8 cellular contexts compared by ENCODE assay signal in the genomic region with DNA sequence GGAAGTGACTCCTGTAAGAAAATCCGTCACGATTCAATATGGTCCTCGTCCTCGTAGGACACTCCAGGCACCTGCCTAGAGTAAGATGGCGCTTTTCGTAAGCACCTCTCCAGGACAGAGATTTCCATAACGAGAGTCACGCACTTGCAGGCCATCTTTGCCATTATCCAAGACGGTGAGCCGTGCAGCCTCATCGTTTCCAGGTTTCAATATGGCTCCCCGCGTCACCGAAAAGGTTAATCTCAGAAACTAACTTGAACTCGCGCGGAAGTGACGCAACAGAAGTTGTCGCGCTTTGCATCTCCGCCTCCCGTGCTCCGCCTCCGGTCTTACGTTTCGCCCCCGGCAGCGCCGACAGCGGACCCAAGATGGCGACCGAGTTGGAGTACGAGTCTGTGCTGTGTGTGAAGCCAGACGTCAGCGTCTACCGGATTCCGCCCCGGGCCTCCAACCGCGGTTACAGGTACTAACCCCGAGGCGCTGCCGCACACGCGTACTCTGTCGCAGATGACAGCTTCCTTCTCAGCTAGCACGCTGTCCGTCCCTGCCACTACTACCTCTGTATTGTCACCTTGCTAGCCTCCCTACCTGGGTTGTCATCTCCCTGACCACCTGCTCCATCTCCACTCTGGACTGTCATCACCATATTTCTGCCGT. TPM values are rescaled to one million over a fixed set of nuclear protein-coding genes. Genes with fewer than 3 reads are reported as not detected.
A peak's percentile ranks its signal among the peaks of the same experiment; 100 is the strongest.
DNase-seq lines count a peak whose midpoint lies in the region; ATAC-seq and TF ChIP-seq lines count a peak whose summit lies in the region.

NECAP1 (plus strand) TSS at position 354 of the 657 bp plus-strand sequence; CDS start at position 369, 15 bp downstream.

- 0% methylated on average over 25 to 26 of the region's 49 CpGs for WGBS in esophagus squamous epithelium, 2 donors

- H3K27ac ChIP-seq in KOPT-K1 (ENCODE audit: low read depth, low read length, poor library complexity, severe bottlenecking) (peak within 1 kb of the TSS; percentile 87), esophagus squamous epithelium (peak within 1 kb of the TSS; percentile 92 to 98 (median 96))

- TF ChIP-seq POLR2A in esophagus squamous epithelium (IDR thresholded peaks at IDR 0.05) = peak in 3 of 4 donors; percentile 26 to 86 (median 69)

- intact Hi-C loops in esophagus squamous epithelium (cut with DNase I) = no loop called here

- H3K36me3 ChIP-seq in KOPT-K1 (ENCODE audit: insufficient read depth, low read length) (peaks cover 6% of the 10 kb centered on the region; the same call in 1 of the 2 replicates), esophagus squamous epithelium (peaks cover 0 to 11% (median 0%) of the 10 kb centered on the region in 3 donors)

- no peak for TF ChIP-seq CTCF in esophagus squamous epithelium (IDR thresholded peaks at IDR 0.05)

- H3K9me3 ChIP-seq in KOPT-K1 (ENCODE audit: insufficient read depth, low read length, poor library complexity, severe bottlenecking) (no peaks in the 10 kb centered on the region), esophagus squamous epithelium (no peaks in the 10 kb centered on the region)

- H3K27me3 ChIP-seq in esophagus squamous epithelium = no peaks in the 10 kb centered on the region

- H3K4me1 ChIP-seq in esophagus squamous epithelium = peaks cover 0 to 51% (median 19%) of the 10 kb centered on the region in 3 donors

- ATAC-seq in GM21786 (IDR thresholded peaks at IDR 0.05; ENCODE audit: unreplicated experiment) = peak; percentile 90

- peak; percentile 99 for DNase-seq in DMS79 (lab: John Stamatoyannopoulos, UW)
- peak; percentile 97 for DNase-seq in RKO (ENCODE audit: low spot score)
- peak; percentile 90 for DNase-seq in activated T-helper 1 cell treated with Interleukin-2 at 50 U/mL for 16 hours (ENCODE audit: low read depth)
- DNase-seq in esophagus squamous epithelium (lab: John Stamatoyannopoulos, UW) = peak; percentile 87
- DNase-seq in myocyte (ENCODE audit: low read depth) = peak; percentile 98
- peak; percentile 89 to 98 for DNase-seq in stimulated activated CD8-positive, alpha-beta memory T cell treated with anti-CD3 and anti-CD28 coated beads, Interleukin-7, amount 100 ng/mL, for 48 hours (ENCODE audit: extremely low read depth in 1 of 2, low read depth in 1 of 2)

- peak within 1 kb of the TSS; percentile 55 to 93 (median 78) for H3K4me3 ChIP-seq in esophagus squamous epithelium

RNA-seq across cellular contexts. Expression of gene NECAP1, which starts in this region (rescaled TPM):
- 10 to 100 TPM; 18.8 to 27.3 (median 23.5) TPM for total RNA-seq in esophagus squamous epithelium
- total RNA-seq in myocyte = 53.1 and 55.7 TPM in 2 replicates
- polyA plus RNA-seq in myocyte (2012) = 25.2 TPM

Comparison
In these comparisons a context has a peak if more than half of its experiments do, and no peak if none do; other contexts are left out.
1. Peak in every context shown above with its lines: DNase-seq, ATAC-seq, H3K4me3 ChIP-seq and H3K27ac ChIP-seq.